ENCODE assay signal across 1 cellular context in genomic region chr2:71589763-71590162, GRCh38.
TF ChIP-seq lines count a peak whose summit lies in the region.

No MANE protein-coding gene starts in this region.

TF ChIP-seq in K562, 482 proteins besides CTCF, POLR2A, EP300 and RAD21 (continued from another document):
- TF ChIP-seq CEBPZ (IDR thresholded peaks at IDR 0.05; ENCODE audit: borderline replicate concordance, low read depth, low read length) (no peak), SOX6 (IDR thresholded peaks at IDR 0.05) (peak; percentile 51; the same call in 1 of the 2 replicates), CBFA2T2 (conservative IDR thresholded peaks at IDR 0.05) (peak; percentile 44; the same call in 1 of the 2 replicates), BRD4 (IDR thresholded peaks at IDR 0.05) (no peak), TAL1 (IDR thresholded peaks at IDR 0.05) (peak; percentile 39; the same call in 1 of the 2 replicates), ARHGAP35 (IDR thresholded peaks at IDR 0.05; ENCODE audit: partially characterized antibody) (no peak), GATA2 (CRISPR knock-in tag; IDR thresholded peaks at IDR 0.05) (no peak), TAF9B (IDR thresholded peaks at IDR 0.05; ENCODE audit: partially characterized antibody) (no peak), EGR1 (conservative IDR thresholded peaks at IDR 0.05) (peak; percentile 41; the same call in 1 of the 2 replicates), GTF3C2 (IDR thresholded peaks at IDR 0.05; ENCODE audit: borderline replicate concordance, extremely low read depth, insufficient read length) (no peak), TRIM28 (IDR thresholded peaks at IDR 0.05) (no peak), MAZ (CRISPR knock-in tag; conservative IDR thresholded peaks at IDR 0.05 in 1 of 2, IDR thresholded peaks at IDR 0.05 in 1 of 2) (no peak)
- TF ChIP-seq, protein P1, sequence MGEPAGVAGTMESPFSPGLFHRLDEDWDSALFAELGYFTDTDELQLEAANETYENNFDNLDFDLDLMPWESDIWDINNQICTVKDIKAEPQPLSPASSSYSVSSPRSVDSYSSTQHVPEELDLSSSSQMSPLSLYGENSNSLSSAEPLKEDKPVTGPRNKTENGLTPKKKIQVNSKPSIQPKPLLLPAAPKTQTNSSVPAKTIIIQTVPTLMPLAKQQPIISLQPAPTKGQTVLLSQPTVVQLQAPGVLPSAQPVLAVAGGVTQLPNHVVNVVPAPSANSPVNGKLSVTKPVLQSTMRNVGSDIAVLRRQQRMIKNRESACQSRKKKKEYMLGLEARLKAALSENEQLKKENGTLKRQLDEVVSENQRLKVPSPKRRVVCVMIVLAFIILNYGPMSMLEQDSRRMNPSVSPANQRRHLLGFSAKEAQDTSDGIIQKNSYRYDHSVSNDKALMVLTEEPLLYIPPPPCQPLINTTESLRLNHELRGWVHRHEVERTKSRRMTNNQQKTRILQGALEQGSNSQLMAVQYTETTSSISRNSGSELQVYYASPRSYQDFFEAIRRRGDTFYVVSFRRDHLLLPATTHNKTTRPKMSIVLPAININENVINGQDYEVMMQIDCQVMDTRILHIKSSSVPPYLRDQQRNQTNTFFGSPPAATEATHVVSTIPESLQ (CRISPR knock-in tag; IDR thresholded peaks at IDR 0.05), result no peak
- TF ChIP-seq, protein P2, sequence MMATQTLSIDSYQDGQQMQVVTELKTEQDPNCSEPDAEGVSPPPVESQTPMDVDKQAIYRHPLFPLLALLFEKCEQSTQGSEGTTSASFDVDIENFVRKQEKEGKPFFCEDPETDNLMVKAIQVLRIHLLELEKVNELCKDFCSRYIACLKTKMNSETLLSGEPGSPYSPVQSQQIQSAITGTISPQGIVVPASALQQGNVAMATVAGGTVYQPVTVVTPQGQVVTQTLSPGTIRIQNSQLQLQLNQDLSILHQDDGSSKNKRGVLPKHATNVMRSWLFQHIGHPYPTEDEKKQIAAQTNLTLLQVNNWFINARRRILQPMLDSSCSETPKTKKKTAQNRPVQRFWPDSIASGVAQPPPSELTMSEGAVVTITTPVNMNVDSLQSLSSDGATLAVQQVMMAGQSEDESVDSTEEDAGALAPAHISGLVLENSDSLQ (IDR thresholded peaks at IDR 0.05), result no peak
- TF ChIP-seq, protein P3, sequence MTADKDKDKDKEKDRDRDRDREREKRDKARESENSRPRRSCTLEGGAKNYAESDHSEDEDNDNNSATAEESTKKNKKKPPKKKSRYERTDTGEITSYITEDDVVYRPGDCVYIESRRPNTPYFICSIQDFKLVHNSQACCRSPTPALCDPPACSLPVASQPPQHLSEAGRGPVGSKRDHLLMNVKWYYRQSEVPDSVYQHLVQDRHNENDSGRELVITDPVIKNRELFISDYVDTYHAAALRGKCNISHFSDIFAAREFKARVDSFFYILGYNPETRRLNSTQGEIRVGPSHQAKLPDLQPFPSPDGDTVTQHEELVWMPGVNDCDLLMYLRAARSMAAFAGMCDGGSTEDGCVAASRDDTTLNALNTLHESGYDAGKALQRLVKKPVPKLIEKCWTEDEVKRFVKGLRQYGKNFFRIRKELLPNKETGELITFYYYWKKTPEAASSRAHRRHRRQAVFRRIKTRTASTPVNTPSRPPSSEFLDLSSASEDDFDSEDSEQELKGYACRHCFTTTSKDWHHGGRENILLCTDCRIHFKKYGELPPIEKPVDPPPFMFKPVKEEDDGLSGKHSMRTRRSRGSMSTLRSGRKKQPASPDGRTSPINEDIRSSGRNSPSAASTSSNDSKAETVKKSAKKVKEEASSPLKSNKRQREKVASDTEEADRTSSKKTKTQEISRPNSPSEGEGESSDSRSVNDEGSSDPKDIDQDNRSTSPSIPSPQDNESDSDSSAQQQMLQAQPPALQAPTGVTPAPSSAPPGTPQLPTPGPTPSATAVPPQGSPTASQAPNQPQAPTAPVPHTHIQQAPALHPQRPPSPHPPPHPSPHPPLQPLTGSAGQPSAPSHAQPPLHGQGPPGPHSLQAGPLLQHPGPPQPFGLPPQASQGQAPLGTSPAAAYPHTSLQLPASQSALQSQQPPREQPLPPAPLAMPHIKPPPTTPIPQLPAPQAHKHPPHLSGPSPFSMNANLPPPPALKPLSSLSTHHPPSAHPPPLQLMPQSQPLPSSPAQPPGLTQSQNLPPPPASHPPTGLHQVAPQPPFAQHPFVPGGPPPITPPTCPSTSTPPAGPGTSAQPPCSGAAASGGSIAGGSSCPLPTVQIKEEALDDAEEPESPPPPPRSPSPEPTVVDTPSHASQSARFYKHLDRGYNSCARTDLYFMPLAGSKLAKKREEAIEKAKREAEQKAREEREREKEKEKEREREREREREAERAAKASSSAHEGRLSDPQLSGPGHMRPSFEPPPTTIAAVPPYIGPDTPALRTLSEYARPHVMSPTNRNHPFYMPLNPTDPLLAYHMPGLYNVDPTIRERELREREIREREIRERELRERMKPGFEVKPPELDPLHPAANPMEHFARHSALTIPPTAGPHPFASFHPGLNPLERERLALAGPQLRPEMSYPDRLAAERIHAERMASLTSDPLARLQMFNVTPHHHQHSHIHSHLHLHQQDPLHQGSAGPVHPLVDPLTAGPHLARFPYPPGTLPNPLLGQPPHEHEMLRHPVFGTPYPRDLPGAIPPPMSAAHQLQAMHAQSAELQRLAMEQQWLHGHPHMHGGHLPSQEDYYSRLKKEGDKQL (CRISPR knock-in tag; IDR thresholded peaks at IDR 0.05; ENCODE audit: borderline replicate concordance), result no peak
